14 cellular contexts compared by ENCODE assay signal in genomic region chr11:126138636-126139540, GRCh38.
A peak's percentile ranks its signal among the peaks of the same experiment; 100 is the strongest.
DNase-seq lines count a peak whose midpoint lies in the region; ATAC-seq and TF ChIP-seq lines count a peak whose summit lies in the region.
"Had no signal": no experiment of that assay in that cellular context is flagged by ENCODE, and none has a peak within 500 bp of the region (broad histone marks: within the 10 kb centered on the region; RNA-seq: fewer than 3 reads in every experiment).

No MANE protein-coding gene starts in this region.

- no peak overlapping the region for H3K27ac ChIP-seq in left lung
- peak overlapping the region; percentile 69 to 91 (median 88) for H3K27ac ChIP-seq in sigmoid colon
- H3K27ac ChIP-seq: parathyroid adenoma, PC-9 had no signal

- H3K4me1 ChIP-seq in adipocyte (ENCODE audit: control insufficient read depth, insufficient read depth, low read length), result peaks cover 76% of the 10 kb centered on the region
- peaks cover 28 to 30% of the 10 kb centered on the region in 2 donors for H3K4me1 ChIP-seq in left lung
- peaks cover 0 to 79% (median 68%) of the 10 kb centered on the region in 4 donors for H3K4me1 ChIP-seq in sigmoid colon
- H3K4me1 ChIP-seq: parathyroid adenoma had no signal

- DNase-seq in G401 (ENCODE audit: low spot score), result peak; percentile 44
- peak; percentile 59 for DNase-seq in adipocyte (ENCODE audit: low read depth)
- DNase-seq in left lung, result no peak
- DNase-seq in sigmoid colon, result peak; percentile 64
- no peak for DNase-seq in stimulated activated naive CD4-positive, alpha-beta T cell (lab: John Stamatoyannopoulos, UW)
- DNase-seq: activated gamma-delta T cell, KG1, mammary epithelial cell, PC-9 had no signal

- peak; percentile 5 for ATAC-seq in left lung
- no peak for ATAC-seq in HG03432 (IDR thresholded peaks at IDR 0.05; ENCODE audit: unreplicated experiment)
- no peak for ATAC-seq in GM21515 (IDR thresholded peaks at IDR 0.05; ENCODE audit: unreplicated experiment)
- no peak for ATAC-seq in HG02981 (IDR thresholded peaks at IDR 0.05; ENCODE audit: unreplicated experiment)

- TF ChIP-seq EP300 in sigmoid colon (IDR thresholded peaks at IDR 0.05), result no peak

- H3K27me3 ChIP-seq in adipocyte (replicated peaks; ENCODE audit: control insufficient read depth, insufficient read depth, low read length) (no peaks in the 10 kb centered on the region), left lung (peaks cover 0 to 6% of the 10 kb centered on the region in 2 donors), sigmoid colon (no peaks in the 10 kb centered on the region)
- H3K27me3 ChIP-seq: body of pancreas had no signal

- TF ChIP-seq CTCF in left lung (IDR thresholded peaks at IDR 0.05), result no peak
- TF ChIP-seq CTCF in sigmoid colon (IDR thresholded peaks at IDR 0.05), result no peak

- 79 to 81% methylated on average over 15 of the region's 15 CpGs for WGBS in sigmoid colon, 2 donors

- H3K36me3 ChIP-seq in adipocyte (ENCODE audit: control insufficient read depth, insufficient read depth, low read length, severe bottlenecking) (no peaks in the 10 kb centered on the region), left lung (no peaks in the 10 kb centered on the region), sigmoid colon (no peaks in the 10 kb centered on the region)

- TF ChIP-seq POLR2A in sigmoid colon (IDR thresholded peaks at IDR 0.05), result no peak

- H3K4me3 ChIP-seq in adipocyte (ENCODE audit: low read length) (peak overlapping the region; percentile 67), left lung (no peak overlapping the region), sigmoid colon (no peak overlapping the region)
- H3K4me3 ChIP-seq: body of pancreas, PC-9 had no signal

- in situ Hi-C loops in G401 (cut with HindIII; ENCODE audit: low sequenced_read_pairs), result no loop called here

- intact Hi-C loops in left lung (cut with DNase I), result no loop called here
- intact Hi-C loops in sigmoid colon (cut with DNase I), result loop anchor here (5.0 kb wide), 1 partner anchor 112 kb away; no protein-coding TSS in a partner anchor

- H3K9me3 ChIP-seq in adipocyte (ENCODE audit: control insufficient read depth, low read length) (no peaks in the 10 kb centered on the region), left lung (no peaks in the 10 kb centered on the region), sigmoid colon (no peaks in the 10 kb centered on the region)
- H3K9me3 ChIP-seq: body of pancreas had no signal

- peak overlapping the region; percentile 92 for H3K9ac ChIP-seq in adipocyte (ENCODE audit: low read length)
- H3K9ac ChIP-seq: parathyroid adenoma had no signal

Comparison
In these comparisons a context has a peak if more than half of its experiments do, and no peak if none do; other contexts are left out.
1. DNase-seq: peak in G401 (single experiment), adipocyte (single experiment) and sigmoid colon (single experiment); none in left lung (0 of 2) and stimulated activated naive CD4-positive, alpha-beta T cell (0 of 6).
2. H3K27ac ChIP-seq: peak in sigmoid colon (4 of 4); none in left lung (0 of 2).